8 cellular contexts compared by ENCODE assay signal in the genomic region with DNA sequence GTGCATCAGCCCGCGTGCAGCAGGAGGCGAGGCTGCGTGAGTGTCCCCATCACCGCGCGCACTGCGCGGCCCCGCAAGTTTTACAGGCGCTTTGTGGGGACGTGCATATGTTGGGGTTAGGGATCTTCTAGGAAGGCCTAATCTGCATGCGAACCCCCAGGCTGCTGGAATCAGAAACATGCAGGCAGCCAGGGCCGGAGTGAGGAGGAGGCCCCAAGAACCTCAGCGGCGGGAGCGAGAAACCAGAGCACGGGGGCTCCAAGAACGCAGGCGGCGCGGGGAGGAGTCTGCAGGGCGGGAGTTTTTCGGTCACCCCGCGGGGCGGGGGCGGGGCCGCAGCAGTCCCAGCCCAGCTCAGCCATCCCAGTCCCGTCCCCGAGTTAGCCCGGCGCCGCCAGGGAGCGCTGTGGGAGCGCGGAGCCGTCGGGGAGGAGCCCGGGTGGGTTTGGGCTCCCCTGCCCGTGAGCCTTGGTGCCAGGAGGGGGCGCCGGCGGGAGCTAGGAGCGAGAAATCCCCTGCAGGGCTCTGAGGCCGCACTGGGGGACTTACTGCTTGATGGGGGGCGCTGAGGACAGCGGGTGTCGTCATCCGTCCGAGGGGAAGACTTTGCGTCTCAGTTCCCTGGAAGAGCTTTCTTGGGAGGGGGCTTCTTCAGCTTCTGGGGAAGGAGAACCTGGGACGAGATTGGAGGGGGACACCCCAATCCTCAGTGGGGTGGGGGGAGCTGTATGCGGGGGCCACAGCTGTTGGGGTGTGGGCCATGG. TPM values are rescaled to one million over a fixed set of nuclear protein-coding genes. Genes with fewer than 3 reads are reported as not detected.
DNase-seq lines count a peak whose midpoint lies in the region; ATAC-seq and TF ChIP-seq lines count a peak whose summit lies in the region.

No MANE protein-coding gene starts in this region.

- intact Hi-C loops in left colon (cut with DNase I, micrococcal nuclease), result no loop called here

- H3K36me3 Mint-ChIP-seq in central memory CD8-positive, alpha-beta T cell (ENCODE audit: insufficient read depth), result peaks cover 18% of the 10 kb centered on the region

- DNase-seq in GM13976 (ENCODE audit: low spot score), result peak; percentile 97
- DNase-seq in NCI-H446 (lab: John Stamatoyannopoulos, UW), result peak; percentile 95 to 97
- DNase-seq in activated CD4-positive, CD25-positive, alpha-beta regulatory T cell treated with anti-CD3 and anti-CD28 coated beads, Interleukin-2, amount 50 U/mL, for 16 hours (ENCODE audit: low read depth, low spot score), result peak; percentile 78
- peak; percentile 84 to 90 for DNase-seq in central memory CD8-positive, alpha-beta T cell (ENCODE audit: low spot score in 2 of 2)
- peak; percentile 87 to 94 for DNase-seq in left colon
- DNase-seq in stimulated activated CD4-positive, alpha-beta T cell treated with anti-CD3 and anti-CD28 coated beads, Interleukin-4, amount 100 ng/mL, for 1 hour, result peak; percentile 95
- no peak for DNase-seq in NK-92 treated with Interleukin-12 subunit alpha and Interleukin-12 subunit beta, amount 100 ng/mL, for 24 hours (lab: John Stamatoyannopoulos, UW)

- in situ Hi-C loops in GM13976 (cut with MboI; ENCODE audit: low sequenced_read_pairs, unreplicated experiment), result loop anchor here (10.0 kb wide), 1 partner anchor 221 kb away; no protein-coding TSS in a partner anchor

- H3K4me3 Mint-ChIP-seq in central memory CD8-positive, alpha-beta T cell, result peak overlapping the region; percentile 61

- H3K9me3 Mint-ChIP-seq in central memory CD8-positive, alpha-beta T cell, result no peaks in the 10 kb centered on the region

- H3K27ac Mint-ChIP-seq in central memory CD8-positive, alpha-beta T cell (ENCODE audit: low read depth), result peak overlapping the region; percentile 71

- ATAC-seq in HG03196 (IDR thresholded peaks at IDR 0.05; ENCODE audit: unreplicated experiment) (peak; percentile 84), left colon (peak; percentile 82)
- ATAC-seq in central memory CD8-positive, alpha-beta T cell (replicated peaks; ENCODE audit: extremely low read depth, poor library complexity, severe bottlenecking), result peak; percentile 94

- H3K27me3 Mint-ChIP-seq in central memory CD8-positive, alpha-beta T cell, result peaks cover 50% of the 10 kb centered on the region

- peak; percentile 95 for TF ChIP-seq CTCF in GM13976 (IDR thresholded peaks at IDR 0.05; ENCODE audit: borderline replicate concordance, control extremely low read depth, extremely low read depth, insufficient read depth, missing control alignments)

- peaks cover 26% of the 10 kb centered on the region for H3K4me1 Mint-ChIP-seq in central memory CD8-positive, alpha-beta T cell

RNA-seq across cellular contexts. Expression of gene NRTN, which starts 0.9 kb away (rescaled TPM):
- 1 to 10 TPM; 1.2 to 1.7 TPM for total RNA-seq in left colon

RNA-seq across cellular contexts. Expression of gene DUS3L, which starts 13.0 kb away (rescaled TPM):
- 10 to 100 TPM; 24.8 to 39.4 TPM for total RNA-seq in left colon

RNA-seq across cellular contexts. Expression of gene PRR22, which starts 19.4 kb away (rescaled TPM):
- total RNA-seq in left colon, result 1 to 10 TPM; 2.6 to 4.5 TPM

RNA-seq across cellular contexts. Expression of gene FUT6, which starts 35.6 kb away (rescaled TPM):
- total RNA-seq in left colon, result 10 to 100 TPM; 61.6 to 74.8 TPM

RNA-seq across cellular contexts. Expression of gene FUT3, which starts 47.3 kb away (rescaled TPM):
- 100 to 1,000 TPM; 224 to 253 TPM for total RNA-seq in left colon
